11 cellular contexts compared by ENCODE assay signal in the genomic region with DNA sequence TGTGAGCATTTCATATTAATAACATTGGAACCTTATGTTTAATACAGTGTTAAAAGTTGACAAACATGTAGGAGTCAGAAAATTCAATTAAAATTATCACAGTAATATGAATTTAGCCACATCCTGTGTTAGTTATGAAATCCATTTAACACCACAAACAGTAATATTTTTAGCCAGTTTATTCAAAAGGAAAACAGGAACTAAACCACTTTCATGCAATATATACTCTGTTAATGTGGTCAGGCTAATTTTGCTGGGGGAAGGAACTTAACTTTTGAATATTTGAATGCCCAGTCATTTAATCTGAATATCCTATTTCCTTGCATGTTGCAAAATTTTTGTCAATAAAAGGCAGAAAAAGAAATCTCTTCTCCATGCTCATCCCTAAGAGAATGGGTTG. TPM values are rescaled to one million over a fixed set of nuclear protein-coding genes. Genes with fewer than 3 reads are reported as not detected.
DNase-seq lines count a peak whose midpoint lies in the region; ATAC-seq and TF ChIP-seq lines count a peak whose summit lies in the region.
"Had no signal": no experiment of that assay in that cellular context is flagged by ENCODE, and none has a peak within 500 bp of the region (broad histone marks: within the 10 kb centered on the region; RNA-seq: fewer than 3 reads in every experiment).

No MANE protein-coding gene starts in this region.

- intact Hi-C loops in psoas muscle (cut with DNase I): no loop called here
- intact Hi-C loops in transverse colon (cut with DNase I; ENCODE audit: low total_unique reads): no loop called here

- H3K4me3 ChIP-seq in fibroblast of villous mesenchyme (ENCODE audit: low read depth, low read length): no peak overlapping the region
- no peak overlapping the region for H3K4me3 ChIP-seq in psoas muscle
- H3K4me3 ChIP-seq in transverse colon: no peak overlapping the region
- H3K4me3 ChIP-seq: right lobe of liver, upper lobe of left lung had no signal

- in situ Hi-C loops in KBM-7 (cut with MboI; ENCODE audit: low pct_unique_long_range_greater_than_20kb, low sequenced_read_pairs): no loop called here
- in situ Hi-C loops in transverse colon (cut with MboI; ENCODE audit: low pct_ligation_motif_present in 1 of 4, low pct_unique_long_range_greater_than_20kb in 1 of 4, low sequenced_read_pairs in 3 of 4): no loop called here

- H3K36me3 ChIP-seq in psoas muscle (ENCODE audit: insufficient read depth in 1 of 2, low read depth in 1 of 2): no peaks in the 10 kb centered on the region
- no peaks in the 10 kb centered on the region for H3K36me3 ChIP-seq in transverse colon
- H3K36me3 ChIP-seq: right lobe of liver, upper lobe of left lung had no signal

- no peak for TF ChIP-seq EP300 in transverse colon (IDR thresholded peaks at IDR 0.05; ENCODE audit: low read depth)

- H3K27me3 ChIP-seq in psoas muscle (ENCODE audit: insufficient read depth in 3 of 3, low read length in 2 of 3): no peaks in the 10 kb centered on the region
- H3K27me3 ChIP-seq in transverse colon: no peaks in the 10 kb centered on the region
- H3K27me3 ChIP-seq: right lobe of liver, upper lobe of left lung had no signal

- DNase-seq in GM10266 (ENCODE audit: extremely low spot score): peak; percentile 55
- peak; percentile 47 for DNase-seq in KBM-7
- peak; percentile 65 for DNase-seq in fibroblast of villous mesenchyme (ENCODE audit: low read depth)
- DNase-seq in caudate nucleus (lab: John Stamatoyannopoulos, UW): no peak
- DNase-seq in psoas muscle: no peak
- DNase-seq in transverse colon: no peak
- no peak for DNase-seq in NCI-H1417 (lab: John Stamatoyannopoulos, UW)
- DNase-seq: right lobe of liver, T-cell, upper lobe of left lung had no signal

- H3K9me3 ChIP-seq in psoas muscle (no peaks in the 10 kb centered on the region), transverse colon (no peaks in the 10 kb centered on the region)
- H3K9me3 ChIP-seq: right lobe of liver, upper lobe of left lung had no signal

- no peak overlapping the region for H3K27ac ChIP-seq in caudate nucleus (ENCODE audit: low read depth, low read length)
- no peak overlapping the region for H3K27ac ChIP-seq in psoas muscle
- H3K27ac ChIP-seq in transverse colon: no peak overlapping the region
- H3K27ac ChIP-seq: right lobe of liver, upper lobe of left lung had no signal

- peak; percentile 82 for ATAC-seq in GM21576 (IDR thresholded peaks at IDR 0.05; ENCODE audit: unreplicated experiment)
- ATAC-seq in psoas muscle: no peak
- ATAC-seq: T-cell had no signal

- no peaks in the 10 kb centered on the region for H3K4me1 ChIP-seq in psoas muscle
- H3K4me1 ChIP-seq in transverse colon: no peaks in the 10 kb centered on the region
- H3K4me1 ChIP-seq: right lobe of liver had no signal

- no peak for TF ChIP-seq POLR2A in transverse colon (IDR thresholded peaks at IDR 0.05)

- TF ChIP-seq CTCF in GM10266 (IDR thresholded peaks at IDR 0.05; ENCODE audit: control insufficient read depth, insufficient read depth, low read depth, missing control alignments) (no peak), fibroblast of villous mesenchyme (IDR thresholded peaks at IDR 0.05; ENCODE audit: insufficient read depth, low read depth, low read length) (no peak), psoas muscle (IDR thresholded peaks at IDR 0.05) (no peak), transverse colon (IDR thresholded peaks at IDR 0.05) (no peak)

RNA-seq across cellular contexts. Expression of a gene that starts 14.9 kb away (rescaled TPM):
- 0.32 and 0.43 TPM in 2 replicates for total RNA-seq in fibroblast of villous mesenchyme
- 1 to 10 TPM; 3.8 to 5.7 (median 5.3) TPM for total RNA-seq in psoas muscle
- polyA plus RNA-seq in psoas muscle: 10 to 100 TPM in 1 of 3 donors, 1 to 10 TPM in 2; 2.5 to 12.2 (median 3.2) TPM
- total RNA-seq in transverse colon: 10 to 100 TPM in 3 of 4 donors, 1 to 10 TPM in 1; 1.2 to 18.7 (median 14.1) TPM

Comparison
In these comparisons a context has a peak if more than half of its experiments do, and no peak if none do; other contexts are left out.
1. DNase-seq: peak in GM10266 (single experiment), KBM-7 (single experiment) and fibroblast of villous mesenchyme (single experiment); none in caudate nucleus (0 of 61), psoas muscle (0 of 2), transverse colon (single experiment) and NCI-H1417 (0 of 3).